In the genomic region with DNA sequence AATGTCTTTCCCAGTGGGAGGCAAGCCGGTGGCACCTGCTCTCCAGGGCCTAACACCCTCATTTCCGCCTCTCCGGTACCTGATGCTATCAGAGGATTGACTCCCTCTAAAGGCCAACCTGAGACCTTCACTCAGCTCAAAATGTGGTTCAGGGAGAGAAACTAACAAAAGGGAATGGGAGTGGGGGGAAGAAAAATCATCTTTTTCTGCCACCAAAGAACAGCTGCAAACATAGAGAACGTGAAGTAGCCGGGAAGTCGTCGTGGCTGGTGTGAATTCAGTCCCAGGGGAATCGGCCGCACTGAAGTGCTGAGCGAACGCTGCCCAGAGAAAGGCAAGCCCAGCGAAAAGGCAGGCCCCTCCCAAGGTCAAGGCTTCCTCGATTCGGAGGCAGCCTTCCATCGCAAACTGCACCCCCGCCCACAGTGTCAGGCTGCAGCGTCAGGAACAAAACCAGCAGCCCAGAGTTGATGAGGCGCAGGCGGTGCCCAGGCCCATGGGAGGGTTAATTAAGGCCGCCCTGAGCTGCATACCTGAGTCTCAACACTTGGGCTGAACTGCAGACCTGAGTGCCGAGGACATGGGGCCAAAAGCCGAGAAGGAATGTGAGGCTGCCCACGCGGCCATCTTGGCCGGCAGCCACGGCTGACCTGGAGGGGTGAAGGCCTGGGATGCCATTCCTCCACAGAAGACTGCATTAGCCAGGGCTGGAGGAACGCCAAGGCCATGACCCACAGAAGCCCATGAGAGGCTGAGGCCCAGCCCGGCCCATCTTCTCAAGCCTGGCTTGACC, we compare ENCODE assay signal across 10 cellular contexts.
DNase-seq lines count a peak whose midpoint lies in the region; ATAC-seq, FAIRE-seq and TF ChIP-seq lines count a peak whose summit lies in the region.
"Had no signal": no experiment of that assay in that cellular context is flagged by ENCODE, and none has a peak within 500 bp of the region (broad histone marks: within the 10 kb centered on the region; RNA-seq: fewer than 3 reads in every experiment).

No MANE protein-coding gene starts in this region.

- TF ChIP-seq CTCF in endothelial cell of umbilical vein (IDR thresholded peaks at IDR 0.05; ENCODE audit: extremely low read depth in 1 of 2, insufficient read depth in 1 of 2, low read depth in 1 of 2, low read length in 2 of 2): peak in 1 of 2 donors; percentile 8

- in situ Hi-C loops in ACHN (cut with HindIII; ENCODE audit: low pct_ligation_motif_present, low pct_unique_long_range_greater_than_20kb, low sequenced_read_pairs): no loop called here

- no peak overlapping the region for H3K4me3 ChIP-seq in endothelial cell of umbilical vein (replicated peaks in 1 of 3; ENCODE audit: insufficient read depth in 1 of 3, low read depth in 1 of 3, low read length in 3 of 3)

- dilution Hi-C loops in endothelial cell of umbilical vein (cut with MboI; ENCODE audit: extremely low pct_ligation_motif_present, low sequenced_read_pairs): no loop called here

- H2AFZ ChIP-seq in endothelial cell of umbilical vein (ENCODE audit: low read depth, low read length): peak overlapping the region; percentile 61

- TF ChIP-seq POLR2A in endothelial cell of umbilical vein (IDR thresholded peaks at IDR 0.05; ENCODE audit: low read depth, low read length): no peak

- no peaks in the 10 kb centered on the region for H3K79me2 ChIP-seq in endothelial cell of umbilical vein (ENCODE audit: control insufficient read depth, insufficient read depth, low read length)

- H4K20me1 ChIP-seq in endothelial cell of umbilical vein (replicated peaks; ENCODE audit: control insufficient read depth, extremely low read depth, insufficient read depth, low read length): no peaks in the 10 kb centered on the region

- H3K9ac ChIP-seq in endothelial cell of umbilical vein (replicated peaks; ENCODE audit: extremely low read depth, insufficient read depth, low read length): no peak overlapping the region

- CTCF ChIA-PET in endothelial cell of umbilical vein (lab: Charles Lee): interaction anchor here (1.0 to 4.3 kb wide), 5 partner anchors 14 to 135 kb away, joined by 3 to 13 read pairs (median 5); no protein-coding TSS in a partner anchor

- intact Hi-C loops in endothelial cell of umbilical vein (cut with micrococcal nuclease): loop anchor here (1.0 kb wide), 1 partner anchor 17 kb away; no protein-coding TSS in a partner anchor

- no peaks in the 10 kb centered on the region for H3K36me3 ChIP-seq in endothelial cell of umbilical vein (ENCODE audit: control insufficient read depth in 2 of 2, extremely low read depth in 1 of 2, insufficient read depth in 2 of 2, low read length in 2 of 2)

- POLR2A ChIA-PET in endothelial cell of umbilical vein (lab: Charles Lee): no interaction called here

- ATAC-seq in GM21526 (IDR thresholded peaks at IDR 0.05; ENCODE audit: low FRiP score, unreplicated experiment): no peak
- ATAC-seq in HG03565 (IDR thresholded peaks at IDR 0.05; ENCODE audit: unreplicated experiment): no peak
- no peak for ATAC-seq in HG02678 (IDR thresholded peaks at IDR 0.05; ENCODE audit: unreplicated experiment)

- no peak overlapping the region for H3K4me2 ChIP-seq in endothelial cell of umbilical vein (ENCODE audit: insufficient read depth, low read length)

- FAIRE-seq in endothelial cell of umbilical vein (lab: Jason Lieb, UNC): no peak
- FAIRE-seq: small intestine had no signal

- no peaks in the 10 kb centered on the region for H3K9me3 ChIP-seq in endothelial cell of umbilical vein (replicated peaks; ENCODE audit: control insufficient read depth, insufficient read depth, low read length)

- no peaks in the 10 kb centered on the region for H3K27me3 ChIP-seq in endothelial cell of umbilical vein (ENCODE audit: control insufficient read depth in 2 of 2, insufficient read depth in 2 of 2, low read length in 2 of 2)

- peak; percentile 66 for DNase-seq in ACHN
- DNase-seq in NCI-H2196 (lab: John Stamatoyannopoulos, UW; ENCODE audit: unreplicated experiment): peak; percentile 92
- no peak for DNase-seq in endothelial cell of umbilical vein (ENCODE audit: low read depth, low spot score)
- peak; percentile 89 for DNase-seq in mesenteric fat pad (ENCODE audit: low spot score)
- DNase-seq in AG08396 (ENCODE audit: low spot score): no peak
- DNase-seq: CD4-positive, CD25-positive, alpha-beta regulatory T cell had no signal

- no peak overlapping the region for H3K27ac ChIP-seq in endothelial cell of umbilical vein (ENCODE audit: insufficient read depth, low read depth, low read length)

- no peaks in the 10 kb centered on the region for H3K9me1 ChIP-seq in endothelial cell of umbilical vein (replicated peaks; ENCODE audit: control insufficient read depth, extremely low read depth, insufficient read depth, low read length)

- peaks cover 6% of the 10 kb centered on the region for H3K4me1 ChIP-seq in endothelial cell of umbilical vein (ENCODE audit: control insufficient read depth, extremely low read depth, insufficient read depth, low read length)

- no TSS peak for BruUV-seq in endothelial cell of umbilical vein (replicated peaks; lab: Mats Ljungman, UMichigan)

TF ChIP-seq in endothelial cell of umbilical vein, 7 proteins besides CTCF, POLR2A, EP300 and RAD21:
- TF ChIP-seq POLR2AphosphoS5 (IDR thresholded peaks at IDR 0.05; ENCODE audit: insufficient read depth, low read depth, low read length) (no peak), JUN (IDR thresholded peaks at IDR 0.05; ENCODE audit: borderline replicate concordance, insufficient read depth, insufficient read length, low read depth) (no peak), FOS (IDR thresholded peaks at IDR 0.05; ENCODE audit: borderline replicate concordance, insufficient read depth, low read length) (no peak), GATA2 (IDR thresholded peaks at IDR 0.05; ENCODE audit: insufficient read depth, insufficient read length, low read depth, low read length) (no peak), MYC (IDR thresholded peaks at IDR 0.05; ENCODE audit: low read depth, low read length) (no peak), EZH2 (IDR thresholded peaks at IDR 0.05; ENCODE audit: borderline replicate concordance, low read depth, low read length, severe bottlenecking) (no peak)
- TF ChIP-seq, protein P1, sequence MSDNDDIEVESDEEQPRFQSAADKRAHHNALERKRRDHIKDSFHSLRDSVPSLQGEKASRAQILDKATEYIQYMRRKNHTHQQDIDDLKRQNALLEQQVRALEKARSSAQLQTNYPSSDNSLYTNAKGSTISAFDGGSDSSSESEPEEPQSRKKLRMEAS (IDR thresholded peaks at IDR 0.05; ENCODE audit: insufficient read depth, insufficient read length): no peak

Comparison
In these comparisons a context has a peak if more than half of its experiments do, and no peak if none do; other contexts are left out.
1. DNase-seq: peak in ACHN (single experiment), NCI-H2196 (single experiment) and mesenteric fat pad (single experiment); none in endothelial cell of umbilical vein (single experiment) and AG08396 (single experiment).